ENCODE assay signal across 23 cellular contexts in genomic region chr5:68771221-68771620, GRCh38.
"Had no signal": no experiment of that assay in that cellular context is flagged by ENCODE, and none has a peak within 500 bp of the region (broad histone marks: within the 10 kb centered on the region; RNA-seq: fewer than 3 reads in every experiment).

No MANE protein-coding gene starts in this region.

- H3K4me3 ChIP-seq: esophagus muscularis mucosa, heart right ventricle, suprapubic skin, tibial nerve had no signal

- DNase-seq: activated CD4-positive, alpha-beta T cell treated with anti-CD3 and anti-CD28 coated beads for 1 hour; activated CD4-positive, alpha-beta T cell treated with anti-CD3 and anti-CD28 coated beads, Interleukin-2, amount 10 ng/mL, durations not matched to agents 7 days and 5 days; activated CD8-positive, alpha-beta T cell treated with anti-CD3 and anti-CD28 coated beads for 36 hours; activated gamma-delta T cell treated with Interleukin-2 at 50 U/mL for 16 hours; activated naive CD4-positive, alpha-beta T cell treated with anti-CD3 and anti-CD28 coated beads, Interleukin-2, amount 50 U/mL, for 16 hours; activated T-cell treated with anti-CD3 and anti-CD28 coated beads, Interleukin-2, amount 50 U/mL, for 4 hours; amniotic stem cell; endodermal cell; foreskin keratinocyte; heart right ventricle; left cardiac atrium; naive B cell; nephron progenitor cell; retina; stimulated activated CD4-positive, alpha-beta T cell treated with anti-CD3 and anti-CD28 coated beads, Interleukin-15, amount 100 ng/mL, for 24 hours; stimulated activated CD4-positive, alpha-beta T cell treated with anti-CD3 and anti-CD28 coated beads, Interleukin-2, amount 100 ng/mL, for 24 hours; stimulated activated naive CD4-positive, alpha-beta T cell; T-helper 1 cell had no signal

- H3K36me3 ChIP-seq: esophagus muscularis mucosa, heart right ventricle, neutrophil, suprapubic skin, tibial nerve had no signal

- H3K9me3 ChIP-seq: esophagus muscularis mucosa, heart right ventricle, neutrophil, suprapubic skin, tibial nerve had no signal

- H3K27me3 ChIP-seq: esophagus muscularis mucosa, heart right ventricle, neutrophil, suprapubic skin, tibial nerve had no signal

- H3K4me1 ChIP-seq: esophagus muscularis mucosa, foreskin keratinocyte, suprapubic skin, tibial nerve had no signal

- H3K27ac ChIP-seq: esophagus muscularis mucosa, foreskin keratinocyte, heart right ventricle, neutrophil, suprapubic skin, tibial nerve had no signal

- ATAC-seq: activated CD8-positive, alpha-beta T cell treated with anti-CD3 and anti-CD28 coated beads for 36 hours; activated T-cell treated with anti-CD3 and anti-CD28 coated beads, Interleukin-2, amount 50 U/mL, for 4 hours; activated T-helper 17 cell treated with anti-CD3 and anti-CD28 coated beads, Interleukin-2, amount 50 U/mL, for 72 hours; foreskin keratinocyte; left cardiac atrium had no signal
